24 cellular contexts compared by ENCODE assay signal in the genomic region with DNA sequence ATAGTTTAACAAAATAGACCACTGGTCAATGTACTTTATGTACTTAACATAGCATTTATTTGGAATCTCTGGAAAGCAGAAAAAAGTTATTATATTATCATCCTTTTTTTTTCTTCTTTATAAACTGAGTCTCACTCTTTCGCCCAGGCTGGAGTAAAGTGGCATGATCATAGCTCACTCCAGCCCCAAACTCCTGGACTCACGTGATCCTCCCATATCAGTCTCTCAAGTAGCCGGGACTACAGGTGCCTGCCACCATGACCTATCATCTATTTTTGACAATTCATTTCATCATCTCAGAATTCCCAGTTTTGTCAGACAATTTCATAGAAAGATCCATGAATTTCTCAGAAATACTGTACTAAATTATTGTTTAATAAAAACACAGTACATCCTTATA.
"Had no signal": no experiment of that assay in that cellular context is flagged by ENCODE, and none has a peak within 500 bp of the region (broad histone marks: within the 10 kb centered on the region; RNA-seq: fewer than 3 reads in every experiment).

No MANE protein-coding gene starts in this region.

- ATAC-seq: effector memory CD8-positive, alpha-beta T cell; esophagus mucosa; gastrocnemius medialis; left lung; lower lobe of right lung; mucosa of descending colon had no signal

- DNase-seq: colonic mucosa; cortex of kidney; effector CD8-positive, alpha-beta T cell; effector memory CD8-positive, alpha-beta T cell; endodermal cell; erythroblast; esophagus squamous epithelium; foreskin fibroblast; foreskin melanocyte; gastrocnemius medialis; glutamatergic neuron; head of caudate nucleus; heart right ventricle; hypothalamus; immature natural killer cell; islet precursor cell; kidney; kidney glomerular epithelial cell; left lung; lower lobe of right lung; mesenchymal stem cell; mucosa of descending colon; naive B cell had no signal
